21 cellular contexts compared by ENCODE assay signal in the genomic region with DNA sequence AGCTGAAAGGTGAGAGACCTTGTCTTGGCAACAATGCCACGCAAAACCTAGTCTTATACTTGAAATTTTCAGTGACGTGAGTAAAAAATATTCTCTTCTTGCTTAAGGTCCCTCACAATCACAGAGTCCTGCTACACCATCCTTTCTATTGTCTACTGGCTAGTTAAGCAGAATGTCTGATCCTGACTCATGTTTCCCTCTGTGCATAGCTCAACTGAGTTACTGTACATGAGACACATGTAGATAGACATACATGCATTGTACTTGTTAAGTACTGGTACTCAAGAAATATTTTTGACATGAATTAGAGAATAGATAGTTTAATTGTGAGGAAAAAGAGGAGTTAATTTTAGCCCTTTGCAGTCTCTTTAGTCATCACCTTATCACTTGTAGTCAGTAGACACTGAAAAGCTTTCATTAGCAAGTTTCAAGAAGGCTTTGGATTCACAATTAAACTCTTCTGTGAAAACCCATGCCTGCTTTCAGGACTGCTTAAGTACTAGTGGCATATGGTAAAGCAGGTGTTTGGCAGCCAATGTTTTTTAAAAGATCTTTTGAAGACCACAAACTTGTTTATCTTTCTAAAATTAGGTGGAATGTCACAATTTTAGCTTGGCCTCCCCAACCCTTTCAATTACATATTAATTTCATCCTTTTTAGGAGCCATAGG.
DNase-seq lines count a peak whose midpoint lies in the region; ATAC-seq, FAIRE-seq and TF ChIP-seq lines count a peak whose summit lies in the region.
"Had no signal": no experiment of that assay in that cellular context is flagged by ENCODE, and none has a peak within 500 bp of the region (broad histone marks: within the 10 kb centered on the region; RNA-seq: fewer than 3 reads in every experiment).

No MANE protein-coding gene starts in this region.

- no peaks in the 10 kb centered on the region for H3K36me3 Mint-ChIP-seq in astrocyte (ENCODE audit: low read depth, unreplicated experiment)
- H3K36me3 Mint-ChIP-seq: memory B cell, T-cell, WTC11 had no signal

- peaks cover 4% of the 10 kb centered on the region for H3K27me3 Mint-ChIP-seq in astrocyte (ENCODE audit: low read depth, unreplicated experiment)

- FAIRE-seq in astrocyte (lab: Jason Lieb, UNC), result peak; percentile 41
- FAIRE-seq: colon, islet of Langerhans had no signal

- H3K27ac Mint-ChIP-seq in astrocyte (ENCODE audit: unreplicated experiment), result no peak overlapping the region
- H3K27ac Mint-ChIP-seq: memory B cell, T-cell, WTC11 had no signal

- peaks cover 31% of the 10 kb centered on the region for H3K4me1 ChIP-seq in MM.1S (ENCODE audit: low read length)
- peaks cover 11% of the 10 kb centered on the region for H3K4me1 ChIP-seq in astrocyte (ENCODE audit: insufficient read depth, low read length)
- no peaks in the 10 kb centered on the region for H3K4me1 ChIP-seq in upper lobe of left lung
- H3K4me1 ChIP-seq: HAP-1 had no signal

- H3K9me3 ChIP-seq in MM.1S (replicated peaks; ENCODE audit: insufficient read depth, low read length), result no peaks in the 10 kb centered on the region
- no peaks in the 10 kb centered on the region for H3K9me3 ChIP-seq in astrocyte (ENCODE audit: insufficient read depth, low read depth, low read length)
- H3K9me3 ChIP-seq in upper lobe of left lung, result no peaks in the 10 kb centered on the region
- H3K9me3 ChIP-seq: HAP-1, thoracic aorta had no signal

- H3K4me3 Mint-ChIP-seq in astrocyte (ENCODE audit: unreplicated experiment), result no peak overlapping the region
- H3K4me3 Mint-ChIP-seq: memory B cell, neural crest cell, T-cell, WTC11 had no signal

- TF ChIP-seq POLR2A in upper lobe of left lung (IDR thresholded peaks at IDR 0.05), result no peak

- H2AFZ ChIP-seq in MM.1S (ENCODE audit: low read length), result no peak overlapping the region
- H2AFZ ChIP-seq in astrocyte (ENCODE audit: low read depth, low read length), result no peak overlapping the region

- peaks cover 17% of the 10 kb centered on the region for H3K4me1 Mint-ChIP-seq in astrocyte (ENCODE audit: low read depth, unreplicated experiment)
- H3K4me1 Mint-ChIP-seq: memory B cell, T-cell had no signal

- peak; percentile 56 for ATAC-seq in GM18511 (IDR thresholded peaks at IDR 0.05; ENCODE audit: unreplicated experiment)
- ATAC-seq in upper lobe of left lung (ENCODE audit: low FRiP score in 2 of 2), result no peak
- ATAC-seq: T-cell, WTC11 had no signal

- H3K4me2 ChIP-seq in MM.1S (ENCODE audit: low read depth, low read length), result peak overlapping the region; percentile 59
- H3K4me2 ChIP-seq in astrocyte (ENCODE audit: low read length), result no peak overlapping the region

- DNase-seq in MM.1S (peak; percentile 92), astrocyte (ENCODE audit: low read depth) (peak; percentile 20), skeletal muscle cell (ENCODE audit: low read depth) (peak; percentile 18), D341Med (ENCODE audit: low spot score) (no peak), HPDE6-E6E7 (ENCODE audit: extremely low spot score) (no peak), upper lobe of left lung (no peak)
- DNase-seq: activated gamma-delta T cell treated with Interleukin-2 at 50 U/mL for 16 hours; aorta; head of caudate nucleus; NCI-H526 treated with DMSO at 0.1 percent for 48 hours; stimulated activated CD4-positive, alpha-beta T cell treated with anti-CD3 and anti-CD28 coated beads, Interleukin-2, amount 100 ng/mL, for 48 hours; T-cell had no signal

- H3F3A ChIP-seq in MM.1S (ENCODE audit: insufficient read depth, low read length), result peaks cover 20% of the 10 kb centered on the region

- peak overlapping the region; percentile 73 for H3K27ac ChIP-seq in MM.1S (ENCODE audit: low read length)
- no peak overlapping the region for H3K27ac ChIP-seq in astrocyte (ENCODE audit: low read depth, low read length)
- no peak overlapping the region for H3K27ac ChIP-seq in upper lobe of left lung
- H3K27ac ChIP-seq: C4-2B, thoracic aorta had no signal

- H3K27me3 ChIP-seq in MM.1S (replicated peaks; ENCODE audit: insufficient read depth, low read length), result no peaks in the 10 kb centered on the region
- no peaks in the 10 kb centered on the region for H3K27me3 ChIP-seq in astrocyte (ENCODE audit: insufficient read depth, low read length)
- H3K27me3 ChIP-seq in upper lobe of left lung, result no peaks in the 10 kb centered on the region

- no peaks in the 10 kb centered on the region for H3K9me2 ChIP-seq in MM.1S (replicated peaks; ENCODE audit: insufficient read depth, low read length)

- TF ChIP-seq CTCF in MM.1S (IDR thresholded peaks at IDR 0.05; ENCODE audit: low read length) (no peak), astrocyte (IDR thresholded peaks at IDR 0.05; ENCODE audit: insufficient read depth, low read depth, low read length) (no peak), upper lobe of left lung (IDR thresholded peaks at IDR 0.05) (no peak)

- no peak for TF ChIP-seq EP300 in upper lobe of left lung (IDR thresholded peaks at IDR 0.05)

- H3K36me3 ChIP-seq in MM.1S (replicated peaks; ENCODE audit: insufficient read depth, low read length) (no peaks in the 10 kb centered on the region), astrocyte (ENCODE audit: insufficient read depth, low read length) (no peaks in the 10 kb centered on the region), upper lobe of left lung (no peaks in the 10 kb centered on the region)
- H3K36me3 ChIP-seq: HAP-1, thoracic aorta had no signal

- no peaks in the 10 kb centered on the region for H3K79me2 ChIP-seq in MM.1S (ENCODE audit: low read length)
- no peaks in the 10 kb centered on the region for H3K79me2 ChIP-seq in astrocyte (ENCODE audit: insufficient read depth, low read length)

- no peak overlapping the region for H3K9ac ChIP-seq in MM.1S (ENCODE audit: low read length)
- H3K9ac ChIP-seq in astrocyte (ENCODE audit: low read length), result no peak overlapping the region

- WGBS in upper lobe of left lung, 2 donors, result 90 to 97% methylated on average over 2 of the region's 2 CpGs

- H3K4me3 ChIP-seq in MM.1S (ENCODE audit: low read length) (0 out of 2 replicates have a peak overlapping the region, but pooled peaks have one; percentile 5), astrocyte (ENCODE audit: insufficient read depth, low read depth, low read length) (no peak overlapping the region), skeletal muscle cell (ENCODE audit: low read depth, low read length) (no peak overlapping the region), upper lobe of left lung (no peak overlapping the region)
- H3K4me3 ChIP-seq: HAP-1, thoracic aorta had no signal

- H4K20me1 ChIP-seq in MM.1S (ENCODE audit: insufficient read depth, low read length), result no peaks in the 10 kb centered on the region
- no peaks in the 10 kb centered on the region for H4K20me1 ChIP-seq in astrocyte (ENCODE audit: insufficient read depth, low read length)

- H3K9me3 Mint-ChIP-seq in astrocyte (ENCODE audit: unreplicated experiment), result peaks cover 2% of the 10 kb centered on the region
- H3K9me3 Mint-ChIP-seq: memory B cell, neural crest cell, T-cell, WTC11 had no signal

Comparison
In these comparisons a context has a peak if more than half of its experiments do, and no peak if none do; other contexts are left out.
1. DNase-seq: peak in MM.1S (single experiment), astrocyte (single experiment) and skeletal muscle cell (single experiment); none in D341Med (single experiment), HPDE6-E6E7 (single experiment) and upper lobe of left lung (0 of 2).